ENCODE assay signal across 1 cellular context in the genomic region with DNA sequence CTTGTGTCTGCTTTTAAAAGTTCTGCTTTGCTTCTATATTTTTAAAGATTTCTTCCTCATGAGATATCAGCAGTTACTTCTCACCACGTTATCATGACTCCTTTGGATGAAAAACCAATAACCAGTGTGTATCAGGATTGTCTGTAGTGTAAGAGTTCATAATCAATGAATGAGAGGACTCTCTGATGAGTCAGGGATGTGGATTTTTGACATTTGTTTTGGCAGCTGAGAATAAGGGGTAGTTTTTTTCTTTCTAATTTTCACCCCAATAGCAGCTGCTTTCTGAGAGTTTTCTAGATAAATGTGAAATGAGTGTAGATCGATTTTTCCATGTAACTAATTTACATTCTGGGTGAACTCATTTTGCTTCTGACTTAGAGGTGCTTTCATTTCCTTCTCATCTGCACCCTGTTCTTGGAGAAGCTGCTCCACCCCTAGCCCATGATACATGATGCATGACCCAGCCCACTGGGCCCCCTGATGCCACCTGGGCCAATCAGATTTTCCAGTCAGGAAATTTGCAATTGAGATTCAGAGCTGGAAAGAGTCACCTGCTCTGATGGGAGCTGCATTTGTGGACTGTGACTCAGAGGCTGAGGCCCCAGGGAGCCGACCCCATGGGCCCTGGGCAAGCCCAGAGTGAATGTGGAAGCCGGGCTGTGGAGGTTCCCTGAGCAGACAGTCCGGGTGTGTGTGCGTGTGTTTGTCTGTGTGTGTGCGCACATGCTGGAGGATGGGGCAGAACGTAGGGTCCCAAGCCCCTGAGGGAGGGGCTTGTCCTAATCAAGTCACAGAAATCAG.
TF ChIP-seq lines count a peak whose summit lies in the region.

No MANE protein-coding gene starts in this region.

TF ChIP-seq in GM12878, 131 proteins besides CTCF, POLR2A, EP300 and RAD21 (continued from another document):
- TF ChIP-seq MEF2A (IDR thresholded peaks at IDR 0.05; ENCODE audit: insufficient read depth, low read depth, low read length), result no peak
- TF ChIP-seq RAD51 (IDR thresholded peaks at IDR 0.05), result 0 out of 2 replicates have a peak, but pooled peaks have one; percentile 20
- peak in 1 of 2 experiments; percentile 8; a peak in 1 of 4 replicates for TF ChIP-seq BHLHE40 (IDR thresholded peaks at IDR 0.05; ENCODE audit: borderline replicate concordance in 1 of 2, low read depth in 2 of 2, low read length in 1 of 2)
- TF ChIP-seq RFX5 (IDR thresholded peaks at IDR 0.05; ENCODE audit: low read depth, low read length), result no peak
- peak; percentile 73 for TF ChIP-seq MEF2B (IDR thresholded peaks at IDR 0.05; ENCODE audit: partially characterized antibody, poor library complexity, severe bottlenecking)
- peak in 1 of 2 experiments; percentile 16; a peak in 1 of 4 replicates for TF ChIP-seq IKZF2 (IDR thresholded peaks at IDR 0.05)
